ENCODE assay signal across 14 cellular contexts in genomic region chr17:29918922-29919856, GRCh38. TPM values are rescaled to one million over a fixed set of nuclear protein-coding genes. Genes with fewer than 3 reads are reported as not detected.
DNase-seq lines count a peak whose midpoint lies in the region; ATAC-seq and TF ChIP-seq lines count a peak whose summit lies in the region.
"Had no signal": no experiment of that assay in that cellular context is flagged by ENCODE, and none has a peak within 500 bp of the region (broad histone marks: within the 10 kb centered on the region; RNA-seq: fewer than 3 reads in every experiment).

No MANE protein-coding gene starts in this region.

- intact Hi-C loops in mammary epithelial cell (cut with micrococcal nuclease) = no loop called here

- H3K4me2 ChIP-seq in mammary epithelial cell (ENCODE audit: insufficient read depth, low read depth, low read length) = peak overlapping the region; percentile 60

- no peak for ATAC-seq in HG02870 (IDR thresholded peaks at IDR 0.05; ENCODE audit: unreplicated experiment)
- ATAC-seq: mucosa of descending colon had no signal

- BruUV-seq in mammary epithelial cell (replicated peaks; lab: Mats Ljungman, UMichigan) = TSS peak; percentile 74

- CTCF ChIA-PET in mammary epithelial cell (lab: Charles Lee; ENCODE audit: low non-redundant PET) = interaction anchor here (0.7 to 1.1 kb wide), 2 partner anchors 11 to 15 kb away, joined by 3 read pairs; no protein-coding TSS in a partner anchor

- H3K4me1 Mint-ChIP-seq in mesothelial cell of epicardium = peaks cover 9% of the 10 kb centered on the region

- no peaks in the 10 kb centered on the region for H3K9me3 ChIP-seq in mammary epithelial cell (replicated peaks; ENCODE audit: insufficient read depth, low read length)
- no peaks in the 10 kb centered on the region for H3K9me3 ChIP-seq in MG63
- H3K9me3 ChIP-seq: adrenal gland, mucosa of descending colon, stomach had no signal

- 56% methylated on average over 2 of the region's 3 CpGs for WGBS in mammary epithelial cell (ENCODE audit: low coverage, missing lambda C conversion rate)

- no peak overlapping the region for H3K4me3 ChIP-seq in NB4 (ENCODE audit: low read depth, low read length)
- H3K4me3 ChIP-seq in mammary epithelial cell (replicated peaks in 1 of 3; ENCODE audit: insufficient read depth in 1 of 3, low read depth in 2 of 3, low read length in 3 of 3) = no peak overlapping the region
- H3K4me3 ChIP-seq in MG63 = no peak overlapping the region
- H3K4me3 ChIP-seq: adrenal gland, mucosa of descending colon, stomach had no signal

- H3K9ac ChIP-seq in mammary epithelial cell (ENCODE audit: insufficient read depth, low read length) = peak overlapping the region; percentile 53

- H3K36me3 Mint-ChIP-seq in mesothelial cell of epicardium = no peaks in the 10 kb centered on the region
- H3K36me3 Mint-ChIP-seq: activated CD4-positive, alpha-beta memory T cell treated with anti-CD3 and anti-CD28 coated beads for 36 hours had no signal

- peak overlapping the region; percentile 69 for H3K27ac ChIP-seq in mammary epithelial cell (ENCODE audit: insufficient read depth, low read depth, low read length)
- H3K27ac ChIP-seq: stomach had no signal

- TF ChIP-seq CTCF in NB4 (IDR thresholded peaks at IDR 0.05; ENCODE audit: low read depth, low read length) = no peak
- TF ChIP-seq CTCF in mammary epithelial cell (conservative IDR thresholded peaks at IDR 0.05 in 1 of 2, IDR thresholded peaks at IDR 0.05 in 1 of 2; ENCODE audit: extremely low read depth in 1 of 2, insufficient read depth in 1 of 2, low read depth in 1 of 2, low read length in 2 of 2) = no peak
- no peak for TF ChIP-seq CTCF in mesothelial cell of epicardium (IDR thresholded peaks at IDR 0.05; ENCODE audit: unreplicated experiment)

- H2AFZ ChIP-seq in mammary epithelial cell (ENCODE audit: low read depth, low read length) = peak overlapping the region; percentile 33

- H4K20me1 ChIP-seq in mammary epithelial cell (ENCODE audit: insufficient read depth, low read length) = no peaks in the 10 kb centered on the region

- peaks cover 17% of the 10 kb centered on the region for H3K4me1 ChIP-seq in mammary epithelial cell (ENCODE audit: insufficient read depth, low read length)

- H3K36me3 ChIP-seq in mammary epithelial cell (ENCODE audit: insufficient read depth, low read length) (no peaks in the 10 kb centered on the region), MG63 (0 out of 2 replicates have a peak, but pooled peaks cover 2% of the 10 kb centered on the region)
- H3K36me3 ChIP-seq: adrenal gland had no signal

- peak overlapping the region; percentile 48 for H3K27ac Mint-ChIP-seq in mesothelial cell of epicardium
- H3K27ac Mint-ChIP-seq: activated CD4-positive, alpha-beta memory T cell treated with anti-CD3 and anti-CD28 coated beads for 36 hours had no signal

- H3K27me3 ChIP-seq in mammary epithelial cell (ENCODE audit: insufficient read depth, low read length) (no peaks in the 10 kb centered on the region), MG63 (no peaks in the 10 kb centered on the region)
- H3K27me3 ChIP-seq: adrenal gland, stomach had no signal

- no peaks in the 10 kb centered on the region for H3K9me3 Mint-ChIP-seq in mesothelial cell of epicardium
- H3K9me3 Mint-ChIP-seq: activated CD4-positive, alpha-beta memory T cell treated with anti-CD3 and anti-CD28 coated beads for 36 hours had no signal

- no peaks in the 10 kb centered on the region for H3K27me3 Mint-ChIP-seq in mesothelial cell of epicardium (ENCODE audit: low read depth)
- H3K27me3 Mint-ChIP-seq: activated CD4-positive, alpha-beta memory T cell treated with anti-CD3 and anti-CD28 coated beads for 36 hours had no signal

- H3K79me2 ChIP-seq in mammary epithelial cell (ENCODE audit: insufficient read depth, low read length) = peaks cover 85% of the 10 kb centered on the region

- dilution Hi-C loops in mammary epithelial cell (cut with HindIII; ENCODE audit: low sequenced_read_pairs) = no loop called here

- peak; percentile 30 for DNase-seq in Daoy (ENCODE audit: low read depth)
- DNase-seq in NB4 (ENCODE audit: low read depth) = peak; percentile 48
- peak; percentile 54 for DNase-seq in mammary epithelial cell
- no peak for DNase-seq in mesothelial cell of epicardium (ENCODE audit: low spot score in 2 of 2, unreplicated experiment in 2 of 2)
- DNase-seq in NAMALWA (ENCODE audit: low spot score) = no peak
- DNase-seq in MG63 = no peak
- DNase-seq in NCI-H1694 (lab: John Stamatoyannopoulos, UW) = no peak
- DNase-seq: activated CD4-positive, alpha-beta memory T cell treated with anti-CD3 and anti-CD28 coated beads for 36 hours; adrenal gland; DMS 273 treated with DMSO at 0.1 percent for 48 hours; mucosa of descending colon; NCI-H146; stomach had no signal

- in situ Hi-C loops in mammary epithelial cell (cut with MboI; ENCODE audit: low sequenced_read_pairs in 2 of 2) = no loop called here

- no peak for TF ChIP-seq POLR2A in NB4 (IDR thresholded peaks at IDR 0.05; ENCODE audit: extremely low read depth, insufficient read length)

- no peak overlapping the region for H3K4me3 Mint-ChIP-seq in mesothelial cell of epicardium
- H3K4me3 Mint-ChIP-seq: activated CD4-positive, alpha-beta memory T cell treated with anti-CD3 and anti-CD28 coated beads for 36 hours had no signal

RNA-seq across cellular contexts. Expression of gene SSH2, which starts 10.8 kb away (rescaled TPM):
- total RNA-seq in Daoy (2014; rRNA removed; shearing (Covaris generic)) = 4.0 and 4.6 TPM in 2 replicates
- total RNA-seq in mammary epithelial cell (10 to 100 TPM; 14.7 to 30.1 TPM), mesothelial cell of epicardium (18.3 to 23.7 TPM (median 19.3 TPM) in 3 replicates)
- 14.3 TPM for polyA plus RNA-seq in mammary epithelial cell
- 47.9 TPM for polyA minus RNA-seq in mammary epithelial cell
- total RNA-seq in MG63 (2014; rRNA removed; shearing (Covaris generic); ENCODE audit: low replicate concordance) = 2.8 and 9.0 TPM in 2 replicates

RNA-seq across cellular contexts. Expression of gene EFCAB5, which starts 22.2 kb away (rescaled TPM):
- total RNA-seq in Daoy (2014; rRNA removed; shearing (Covaris generic)) = 0.03 and 0.23 TPM in 2 replicates
- total RNA-seq in mammary epithelial cell = under 1 TPM in 1 of 2 donors, not detected in 1; 0.33 TPM
- 0.17 TPM for polyA plus RNA-seq in mammary epithelial cell
- not detected for polyA minus RNA-seq in mammary epithelial cell
- 0.52 to 0.80 TPM (median 0.58 TPM) in 3 replicates for total RNA-seq in mesothelial cell of epicardium
- not detected in 2 replicates for total RNA-seq in MG63 (2014; rRNA removed; shearing (Covaris generic); ENCODE audit: low replicate concordance)

Comparison
In these comparisons a context has a peak if more than half of its experiments do, and no peak if none do; other contexts are left out.
1. DNase-seq: peak in Daoy (single experiment), NB4 (single experiment) and mammary epithelial cell (single experiment); none in mesothelial cell of epicardium (0 of 2), NAMALWA (single experiment), MG63 (single experiment) and NCI-H1694 (single experiment).